Comparison of ENCODE assay signal across 2 cellular contexts in genomic region chr1:51559501-51559900, GRCh38.
TF ChIP-seq lines count a peak whose summit lies in the region.

No MANE protein-coding gene starts in this region.

TF ChIP-seq in GM23338, 12 proteins besides CTCF, POLR2A, EP300 and RAD21:
- TF ChIP-seq EZH2 (IDR thresholded peaks at IDR 0.05; ENCODE audit: low read depth, unreplicated experiment) (no peak), ETS1 (IDR thresholded peaks at IDR 0.05) (no peak), STAT1 (IDR thresholded peaks at IDR 0.05; ENCODE audit: unreplicated experiment) (no peak), POLR2AphosphoS5 (IDR thresholded peaks at IDR 0.05; ENCODE audit: low read depth) (no peak), REST (IDR thresholded peaks at IDR 0.05; ENCODE audit: unreplicated experiment) (no peak), ZNF462 (CRISPR knock-in tag; IDR thresholded peaks at IDR 0.05) (no peak), EZH2phosphoT487 (IDR thresholded peaks at IDR 0.05; ENCODE audit: unreplicated experiment) (no peak), NANOG (IDR thresholded peaks at IDR 0.05; ENCODE audit: borderline replicate concordance) (no peak), ZNF114 (CRISPR knock-in tag; IDR thresholded peaks at IDR 0.05) (no peak), CREB1 (CRISPR knock-in tag; IDR thresholded peaks at IDR 0.05; ENCODE audit: low read depth) (no peak), JUNB (IDR thresholded peaks at IDR 0.05; ENCODE audit: unreplicated experiment) (no peak), ZNF331 (CRISPR knock-in tag; IDR thresholded peaks at IDR 0.05; ENCODE audit: low read depth) (no peak)

TF ChIP-seq in SK-N-SH, 30 proteins besides CTCF, POLR2A, EP300 and RAD21:
- TF ChIP-seq TCF12 (IDR thresholded peaks at IDR 0.05) (peak; percentile 32; the same call in 1 of the 2 replicates), CHD2 (IDR thresholded peaks at IDR 0.05; ENCODE audit: low read length, partially characterized antibody) (no peak)
